ENCODE assay signal across 19 cellular contexts in genomic region chr10:83425306-83425705, GRCh38.
DNase-seq lines count a peak whose midpoint lies in the region; ATAC-seq and TF ChIP-seq lines count a peak whose summit lies in the region.
"Had no signal": no experiment of that assay in that cellular context is flagged by ENCODE, and none has a peak within 500 bp of the region (broad histone marks: within the 10 kb centered on the region; RNA-seq: fewer than 3 reads in every experiment).

No MANE protein-coding gene starts in this region.

- no peaks in the 10 kb centered on the region; the same call in 1 of the 2 replicates for H3K27me3 Mint-ChIP-seq in WTC11 (ENCODE audit: low read depth)
- H3K27me3 Mint-ChIP-seq: CD4-positive, alpha-beta T cell had no signal

- no peak overlapping the region for H3K4me3 Mint-ChIP-seq in WTC11
- H3K4me3 Mint-ChIP-seq: CD4-positive, alpha-beta T cell had no signal

- POLR2A ChIA-PET in WTC11 (lab: Charles Lee) = no interaction called here

- no peak for TF ChIP-seq CTCF in WTC11 (IDR thresholded peaks at IDR 0.05)

- H3K9me3 Mint-ChIP-seq in WTC11 = peaks cover 25% of the 10 kb centered on the region

- peaks cover 16% of the 10 kb centered on the region for H3K4me1 Mint-ChIP-seq in WTC11

- H3K27ac Mint-ChIP-seq in WTC11 = no peak overlapping the region
- H3K27ac Mint-ChIP-seq: CD4-positive, alpha-beta T cell had no signal

- peak; percentile 1 for DNase-seq in NCI-H82 (lab: John Stamatoyannopoulos, UW)
- DNase-seq in NCI-H82 treated with DMSO at 0.1 percent for 48 hours (lab: John Stamatoyannopoulos, UW; ENCODE audit: unreplicated experiment) = no peak
- DNase-seq in WTC11 (ENCODE audit: low spot score) = peak; percentile 23
- DNase-seq in kidney tubule cell (ENCODE audit: low spot score) = no peak
- no peak for DNase-seq in AG20443 (ENCODE audit: low spot score)
- DNase-seq: CD4-positive, alpha-beta T cell; DMS79 treated with DMSO at 0.1 percent for 48 hours; GF-D8; KBM-7; MG63; NCI-H1105 treated with DMSO at 0.1 percent for 48 hours; NCI-H146; NCI-H1930; NCI-H2107; NCI-H446 treated with DMSO at 0.1 percent for 48 hours; SIG-M5 had no signal

- peaks cover 26% of the 10 kb centered on the region for H3K36me3 Mint-ChIP-seq in WTC11

- ATAC-seq in GM19351 (IDR thresholded peaks at IDR 0.05; ENCODE audit: unreplicated experiment) = peak; percentile 58
- peak; percentile 48 for ATAC-seq in WTC11
- ATAC-seq in GM19463 (IDR thresholded peaks at IDR 0.05; ENCODE audit: unreplicated experiment) = no peak
- ATAC-seq in GM18520 (IDR thresholded peaks at IDR 0.05; ENCODE audit: unreplicated experiment) = no peak

- CTCF ChIA-PET in WTC11 (lab: Charles Lee) = interaction anchor here (1.9 kb wide), 1 partner anchor 446 kb away, joined by 7 read pairs; no protein-coding TSS in a partner anchor

TF ChIP-seq in WTC11, 78 proteins besides CTCF, POLR2A, EP300 and RAD21:
- TF ChIP-seq CDX4 (CRISPR knock-in tag; IDR thresholded peaks at IDR 0.05; ENCODE audit: borderline replicate concordance) (no peak), KAT7 (CRISPR knock-in tag; IDR thresholded peaks at IDR 0.05; ENCODE audit: borderline replicate concordance) (no peak), ZNF219 (CRISPR knock-in tag; IDR thresholded peaks at IDR 0.05; ENCODE audit: borderline replicate concordance) (no peak), USF2 (CRISPR knock-in tag; IDR thresholded peaks at IDR 0.05) (no peak), IRF2 (CRISPR knock-in tag; IDR thresholded peaks at IDR 0.05; ENCODE audit: borderline replicate concordance, low read depth) (no peak), GTF2I (CRISPR knock-in tag; conservative IDR thresholded peaks at IDR 0.05) (no peak), TCF7 (CRISPR knock-in tag; IDR thresholded peaks at IDR 0.05; ENCODE audit: low read depth) (no peak), RELA (CRISPR knock-in tag; IDR thresholded peaks at IDR 0.05; ENCODE audit: borderline replicate concordance) (no peak), NR2C2 (CRISPR knock-in tag; IDR thresholded peaks at IDR 0.05) (no peak), ZNF138 (CRISPR knock-in tag; conservative IDR thresholded peaks at IDR 0.05) (no peak), FOXP1 (CRISPR knock-in tag; IDR thresholded peaks at IDR 0.05; ENCODE audit: borderline replicate concordance) (no peak), TP53 (CRISPR knock-in tag; IDR thresholded peaks at IDR 0.05) (no peak), SMAD4 (CRISPR knock-in tag; IDR thresholded peaks at IDR 0.05) (no peak), ZBTB21 (CRISPR knock-in tag; IDR thresholded peaks at IDR 0.05; ENCODE audit: borderline replicate concordance) (no peak)
- TF ChIP-seq, protein P1, sequence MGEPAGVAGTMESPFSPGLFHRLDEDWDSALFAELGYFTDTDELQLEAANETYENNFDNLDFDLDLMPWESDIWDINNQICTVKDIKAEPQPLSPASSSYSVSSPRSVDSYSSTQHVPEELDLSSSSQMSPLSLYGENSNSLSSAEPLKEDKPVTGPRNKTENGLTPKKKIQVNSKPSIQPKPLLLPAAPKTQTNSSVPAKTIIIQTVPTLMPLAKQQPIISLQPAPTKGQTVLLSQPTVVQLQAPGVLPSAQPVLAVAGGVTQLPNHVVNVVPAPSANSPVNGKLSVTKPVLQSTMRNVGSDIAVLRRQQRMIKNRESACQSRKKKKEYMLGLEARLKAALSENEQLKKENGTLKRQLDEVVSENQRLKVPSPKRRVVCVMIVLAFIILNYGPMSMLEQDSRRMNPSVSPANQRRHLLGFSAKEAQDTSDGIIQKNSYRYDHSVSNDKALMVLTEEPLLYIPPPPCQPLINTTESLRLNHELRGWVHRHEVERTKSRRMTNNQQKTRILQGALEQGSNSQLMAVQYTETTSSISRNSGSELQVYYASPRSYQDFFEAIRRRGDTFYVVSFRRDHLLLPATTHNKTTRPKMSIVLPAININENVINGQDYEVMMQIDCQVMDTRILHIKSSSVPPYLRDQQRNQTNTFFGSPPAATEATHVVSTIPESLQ (CRISPR knock-in tag; IDR thresholded peaks at IDR 0.05) = no peak
- TF ChIP-seq, protein P2, sequence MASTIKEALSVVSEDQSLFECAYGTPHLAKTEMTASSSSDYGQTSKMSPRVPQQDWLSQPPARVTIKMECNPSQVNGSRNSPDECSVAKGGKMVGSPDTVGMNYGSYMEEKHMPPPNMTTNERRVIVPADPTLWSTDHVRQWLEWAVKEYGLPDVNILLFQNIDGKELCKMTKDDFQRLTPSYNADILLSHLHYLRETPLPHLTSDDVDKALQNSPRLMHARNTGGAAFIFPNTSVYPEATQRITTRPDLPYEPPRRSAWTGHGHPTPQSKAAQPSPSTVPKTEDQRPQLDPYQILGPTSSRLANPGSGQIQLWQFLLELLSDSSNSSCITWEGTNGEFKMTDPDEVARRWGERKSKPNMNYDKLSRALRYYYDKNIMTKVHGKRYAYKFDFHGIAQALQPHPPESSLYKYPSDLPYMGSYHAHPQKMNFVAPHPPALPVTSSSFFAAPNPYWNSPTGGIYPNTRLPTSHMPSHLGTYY (CRISPR knock-in tag; IDR thresholded peaks at IDR 0.05) = no peak

Comparison
In these comparisons a context has a peak if more than half of its experiments do, and no peak if none do; other contexts are left out.
1. DNase-seq: peak in NCI-H82 (single experiment) and WTC11 (single experiment); none in NCI-H82 treated with DMSO at 0.1 percent for 48 hours (single experiment), kidney tubule cell (single experiment) and AG20443 (single experiment).
2. ATAC-seq: peak in GM19351 (single experiment) and WTC11 (single experiment); none in GM19463 (single experiment) and GM18520 (single experiment).